ENCODE assay signal across 10 cellular contexts in the genomic region with DNA sequence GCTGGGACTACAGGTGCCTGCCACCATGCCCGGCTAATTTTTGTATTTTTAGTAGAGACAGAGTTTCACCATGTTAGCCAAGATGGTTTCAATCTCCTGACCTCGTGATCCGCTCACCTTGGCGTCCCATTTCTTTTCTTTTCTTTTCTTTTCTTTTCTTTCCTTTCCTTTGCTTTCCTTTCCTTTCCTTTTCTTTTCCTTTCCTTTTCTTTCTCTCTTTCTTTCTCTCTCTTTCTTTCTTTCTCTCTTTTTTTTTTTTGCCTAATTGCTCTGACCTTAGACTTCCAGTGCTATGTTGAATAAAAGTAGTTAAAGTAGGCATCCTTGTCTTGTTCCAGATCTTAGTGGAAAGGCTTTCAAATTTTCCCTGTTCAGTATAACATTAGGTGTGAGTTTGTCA. TPM values are rescaled to one million over a fixed set of nuclear protein-coding genes. Genes with fewer than 3 reads are reported as not detected.
"Had no signal": no experiment of that assay in that cellular context is flagged by ENCODE, and none has a peak within 500 bp of the region (broad histone marks: within the 10 kb centered on the region; RNA-seq: fewer than 3 reads in every experiment).

No MANE protein-coding gene starts in this region.

- DNase-seq: GM23248, GOT3, H7, H9, HCEC 1CT, HFFc6 had no signal

- H3K4me1 ChIP-seq: HAP-1 had no signal

- H3K9me3 ChIP-seq: HAP-1 had no signal

- FAIRE-seq: H1 had no signal

- H3K27ac ChIP-seq: GM23248 had no signal

- H3K9ac ChIP-seq: GM23248 had no signal

- ATAC-seq: GM23338, HCT116 had no signal

- H3K4me2 ChIP-seq: GM23338 had no signal

- H3K36me3 ChIP-seq: HAP-1 had no signal

- H2AFZ ChIP-seq: GM23248, GM23338 had no signal

- H3K4me3 ChIP-seq: GM23248, GM23338, HAP-1 had no signal

RNA-seq across cellular contexts. Expression of a gene that starts 41.0 kb away (rescaled TPM):
- total RNA-seq: GM23248 had no signal
- polyA plus RNA-seq: GM23248 had no signal
